In the genomic region with DNA sequence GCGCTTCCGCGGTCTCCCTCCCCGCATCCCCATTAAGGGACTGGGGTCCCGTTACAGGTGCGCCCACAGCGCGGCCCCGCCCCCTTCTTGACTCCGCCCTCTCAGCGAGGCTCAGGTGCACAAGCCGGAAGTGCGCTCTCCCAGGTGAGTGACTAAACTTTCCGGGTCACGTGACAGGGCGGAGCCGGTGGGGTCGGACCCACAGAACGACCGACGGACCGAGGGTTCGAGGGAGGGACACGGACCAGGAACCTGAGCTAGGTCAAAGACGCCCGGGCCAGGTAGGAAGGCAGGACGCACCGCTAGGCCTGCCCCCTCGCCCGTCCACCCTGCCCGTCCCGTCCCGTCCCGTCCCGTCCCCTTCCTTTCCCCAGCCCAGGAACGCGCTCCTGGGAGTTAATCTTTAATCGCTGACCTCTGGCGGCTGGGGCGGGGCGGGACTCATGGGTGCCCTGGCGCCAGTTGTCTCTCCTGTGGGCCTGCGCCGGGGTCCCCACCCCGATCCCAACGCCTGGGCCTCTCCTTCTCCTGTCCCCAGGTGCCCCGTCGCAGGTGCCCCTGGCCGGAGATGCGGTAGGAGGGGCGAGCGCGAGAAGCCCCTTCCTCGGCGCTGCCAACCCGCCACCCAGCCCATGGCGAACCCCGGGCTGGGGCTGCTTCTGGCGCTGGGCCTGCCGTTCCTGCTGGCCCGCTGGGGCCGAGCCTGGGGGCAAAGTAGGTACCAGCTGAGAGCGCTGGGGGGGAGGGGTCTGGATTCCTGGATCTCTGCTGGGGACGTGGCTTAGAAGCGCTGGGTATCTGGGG, we compare ENCODE assay signal across 1 cellular context.
A peak's percentile ranks its signal among the peaks of the same experiment; 100 is the strongest.
TF ChIP-seq lines count a peak whose summit lies in the region.

A gene with protein sequence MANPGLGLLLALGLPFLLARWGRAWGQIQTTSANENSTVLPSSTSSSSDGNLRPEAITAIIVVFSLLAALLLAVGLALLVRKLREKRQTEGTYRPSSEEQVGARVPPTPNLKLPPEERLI (plus strand): TSS at position 202 of the 804 bp plus-strand sequence. CDS start 431 bp downstream, at position 633.

TF ChIP-seq in liver, 16 proteins besides CTCF, POLR2A, EP300 and RAD21 (continued from another document):
- TF ChIP-seq, protein P1, sequence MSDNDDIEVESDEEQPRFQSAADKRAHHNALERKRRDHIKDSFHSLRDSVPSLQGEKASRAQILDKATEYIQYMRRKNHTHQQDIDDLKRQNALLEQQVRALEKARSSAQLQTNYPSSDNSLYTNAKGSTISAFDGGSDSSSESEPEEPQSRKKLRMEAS (IDR thresholded peaks at IDR 0.05): no peak
- no peak for TF ChIP-seq FOXA2 (IDR thresholded peaks at IDR 0.05)
- TF ChIP-seq JUND (IDR thresholded peaks at IDR 0.05): no peak
- TF ChIP-seq RXRA (IDR thresholded peaks at IDR 0.05): peak in 1 of 2 donors; percentile 37
- TF ChIP-seq EGR1 (IDR thresholded peaks at IDR 0.05; ENCODE audit: low read depth in 2 of 2): no peak
- no peak for TF ChIP-seq HNF4G (IDR thresholded peaks at IDR 0.05)
- TF ChIP-seq NR2F2 (IDR thresholded peaks at IDR 0.05): no peak
- TF ChIP-seq, protein P2, sequence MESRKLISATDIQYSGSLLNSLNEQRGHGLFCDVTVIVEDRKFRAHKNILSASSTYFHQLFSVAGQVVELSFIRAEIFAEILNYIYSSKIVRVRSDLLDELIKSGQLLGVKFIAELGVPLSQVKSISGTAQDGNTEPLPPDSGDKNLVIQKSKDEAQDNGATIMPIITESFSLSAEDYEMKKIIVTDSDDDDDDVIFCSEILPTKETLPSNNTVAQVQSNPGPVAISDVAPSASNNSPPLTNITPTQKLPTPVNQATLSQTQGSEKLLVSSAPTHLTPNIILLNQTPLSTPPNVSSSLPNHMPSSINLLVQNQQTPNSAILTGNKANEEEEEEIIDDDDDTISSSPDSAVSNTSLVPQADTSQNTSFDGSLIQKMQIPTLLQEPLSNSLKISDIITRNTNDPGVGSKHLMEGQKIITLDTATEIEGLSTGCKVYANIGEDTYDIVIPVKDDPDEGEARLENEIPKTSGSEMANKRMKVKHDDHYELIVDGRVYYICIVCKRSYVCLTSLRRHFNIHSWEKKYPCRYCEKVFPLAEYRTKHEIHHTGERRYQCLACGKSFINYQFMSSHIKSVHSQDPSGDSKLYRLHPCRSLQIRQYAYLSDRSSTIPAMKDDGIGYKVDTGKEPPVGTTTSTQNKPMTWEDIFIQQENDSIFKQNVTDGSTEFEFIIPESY (IDR thresholded peaks at IDR 0.05): no peak
- peak in 1 of 2 donors; percentile 77 for TF ChIP-seq GABPA (IDR thresholded peaks at IDR 0.05 in 1 of 2, conservative IDR thresholded peaks at IDR 0.05 in 1 of 2)
- TF ChIP-seq YY1 (IDR thresholded peaks at IDR 0.05): peak; percentile 48
- TF ChIP-seq FOXA1 (IDR thresholded peaks at IDR 0.05): no peak
- TF ChIP-seq HNF4A (conservative IDR thresholded peaks at IDR 0.05): peak; percentile 36 to 61
